In genomic region chr3:169760479-169760878, GRCh38 we compare ENCODE assay signal across 2 cellular contexts.
TF ChIP-seq lines count a peak whose summit lies in the region.

No MANE protein-coding gene starts in this region.

TF ChIP-seq in HepG2, 621 proteins besides CTCF, POLR2A, EP300 and RAD21:
- no peak for TF ChIP-seq MYPOP (CRISPR knock-in tag; IDR thresholded peaks at IDR 0.05)
- no peak for TF ChIP-seq ZNF598 (CRISPR knock-in tag; IDR thresholded peaks at IDR 0.05; ENCODE audit: borderline replicate concordance)
- no peak for TF ChIP-seq TBX2 (CRISPR knock-in tag; IDR thresholded peaks at IDR 0.05; ENCODE audit: borderline replicate concordance)
- TF ChIP-seq SUZ12 (IDR thresholded peaks at IDR 0.05; ENCODE audit: low read depth, low read length), result no peak
- TF ChIP-seq FOSL2 (CRISPR knock-in tag; IDR thresholded peaks at IDR 0.05), result peak; percentile 80
- peak; percentile 29; the same call in 1 of the 2 replicates for TF ChIP-seq FOSL1 (CRISPR knock-in tag; IDR thresholded peaks at IDR 0.05; ENCODE audit: borderline replicate concordance)
- TF ChIP-seq ZNF879 (CRISPR knock-in tag; IDR thresholded peaks at IDR 0.05), result no peak
- no peak for TF ChIP-seq HNRNPLL (IDR thresholded peaks at IDR 0.05; ENCODE audit: low read depth, low read length, poor library complexity, severe bottlenecking)
- TF ChIP-seq ZNF350 (CRISPR knock-in tag; IDR thresholded peaks at IDR 0.05; ENCODE audit: borderline replicate concordance, low read depth), result no peak
- TF ChIP-seq ZKSCAN1 (IDR thresholded peaks at IDR 0.05; ENCODE audit: low read length), result no peak
- no peak for TF ChIP-seq ZNF737 (CRISPR knock-in tag; IDR thresholded peaks at IDR 0.05; ENCODE audit: borderline replicate concordance)
- no peak for TF ChIP-seq HMG20A (CRISPR knock-in tag; IDR thresholded peaks at IDR 0.05; ENCODE audit: borderline replicate concordance)
- no peak for TF ChIP-seq PRDM10 (CRISPR knock-in tag; IDR thresholded peaks at IDR 0.05; ENCODE audit: low read depth)
- no peak for TF ChIP-seq ZNF850 (CRISPR knock-in tag; conservative IDR thresholded peaks at IDR 0.05)
- no peak for TF ChIP-seq FOXP1 (IDR thresholded peaks at IDR 0.05)
- no peak for TF ChIP-seq FOXP1 (CRISPR knock-in tag; IDR thresholded peaks at IDR 0.05)
- no peak for TF ChIP-seq ZNF275 (CRISPR knock-in tag; IDR thresholded peaks at IDR 0.05; ENCODE audit: borderline replicate concordance)
- TF ChIP-seq DMAP1 (CRISPR knock-in tag; IDR thresholded peaks at IDR 0.05), result no peak
- TF ChIP-seq ZNF644 (CRISPR knock-in tag; IDR thresholded peaks at IDR 0.05; ENCODE audit: low read depth), result peak; percentile 76; the same call in 1 of the 2 replicates
- TF ChIP-seq NR2C2 (CRISPR knock-in tag; IDR thresholded peaks at IDR 0.05; ENCODE audit: borderline replicate concordance), result no peak

TF ChIP-seq in GM23338, 12 proteins besides CTCF, POLR2A, EP300 and RAD21:
- TF ChIP-seq ETS1 (IDR thresholded peaks at IDR 0.05) (no peak), NANOG (IDR thresholded peaks at IDR 0.05; ENCODE audit: borderline replicate concordance) (no peak), REST (IDR thresholded peaks at IDR 0.05; ENCODE audit: unreplicated experiment) (no peak), POLR2AphosphoS5 (IDR thresholded peaks at IDR 0.05; ENCODE audit: low read depth) (no peak), EZH2 (IDR thresholded peaks at IDR 0.05; ENCODE audit: low read depth, unreplicated experiment) (no peak), JUNB (IDR thresholded peaks at IDR 0.05; ENCODE audit: unreplicated experiment) (no peak), EZH2phosphoT487 (IDR thresholded peaks at IDR 0.05; ENCODE audit: unreplicated experiment) (no peak), STAT1 (IDR thresholded peaks at IDR 0.05; ENCODE audit: unreplicated experiment) (no peak), CREB1 (CRISPR knock-in tag; IDR thresholded peaks at IDR 0.05; ENCODE audit: low read depth) (no peak), ZNF462 (CRISPR knock-in tag; IDR thresholded peaks at IDR 0.05) (no peak), ZNF331 (CRISPR knock-in tag; IDR thresholded peaks at IDR 0.05; ENCODE audit: low read depth) (no peak), ZNF114 (CRISPR knock-in tag; IDR thresholded peaks at IDR 0.05) (no peak)
